Comparison of ENCODE assay signal across 9 cellular contexts in genomic region chr11:46808804-46809431, GRCh38. TPM values are rescaled to one million over a fixed set of nuclear protein-coding genes. Genes with fewer than 3 reads are reported as not detected.
A peak's percentile ranks its signal among the peaks of the same experiment; 100 is the strongest.
DNase-seq lines count a peak whose midpoint lies in the region; ATAC-seq, FAIRE-seq and TF ChIP-seq lines count a peak whose summit lies in the region.
"Had no signal": no experiment of that assay in that cellular context is flagged by ENCODE, and none has a peak within 500 bp of the region (broad histone marks: within the 10 kb centered on the region; RNA-seq: fewer than 3 reads in every experiment).

No MANE protein-coding gene starts in this region.

- peaks cover 52% of the 10 kb centered on the region for H3K36me3 Mint-ChIP-seq in WTC11

- H3K36me3 ChIP-seq in right lobe of liver (peaks cover 0 to 24% (median 10%) of the 10 kb centered on the region in 4 donors), left lung (peaks cover 0 to 64% of the 10 kb centered on the region in 2 donors), esophagus muscularis mucosa (peaks cover 13 to 69% (median 49%) of the 10 kb centered on the region in 4 donors)

- no peak overlapping the region for H3K27ac ChIP-seq in right lobe of liver
- no peak overlapping the region for H3K27ac ChIP-seq in left lung
- H3K27ac ChIP-seq in esophagus muscularis mucosa (replicated peaks in 1 of 4): no peak overlapping the region

- H3K4me1 Mint-ChIP-seq in WTC11: no peaks in the 10 kb centered on the region

- H3K4me1 ChIP-seq in right lobe of liver (no peaks in the 10 kb centered on the region), left lung (no peaks in the 10 kb centered on the region), esophagus muscularis mucosa (no peaks in the 10 kb centered on the region)

- no peaks in the 10 kb centered on the region for H3K27me3 Mint-ChIP-seq in WTC11 (ENCODE audit: low read depth)
- H3K27me3 Mint-ChIP-seq: stimulated activated naive CD8-positive, alpha-beta T cell treated with anti-CD3 and anti-CD28 coated beads, Interleukin-15, Interleukin-2, amounts not matched to agents 100 ng/mL and 50 ng/mL, for 24 hours had no signal

- no peak for DNase-seq in D721Med (ENCODE audit: insufficient read length, low spot score)
- peak; percentile 10 for DNase-seq in HPDE6-E6E7 (ENCODE audit: extremely low spot score)
- no peak for DNase-seq in WTC11 (ENCODE audit: low spot score)
- DNase-seq in right lobe of liver: no peak
- no peak for DNase-seq in left lung
- no peak for DNase-seq in esophagus muscularis mucosa (ENCODE audit: extremely low spot score)

- ATAC-seq in WTC11: no peak
- peak; percentile 38 to 58 (median 46) for ATAC-seq in right lobe of liver
- no peak for ATAC-seq in left lung
- no peak for ATAC-seq in HG02938 (IDR thresholded peaks at IDR 0.05; ENCODE audit: unreplicated experiment)
- no peak for ATAC-seq in HG02588 (IDR thresholded peaks at IDR 0.05; ENCODE audit: unreplicated experiment)

- 59% methylated on average over 3 of the region's 3 CpGs for WGBS in right lobe of liver (ENCODE audit: insufficient coverage, low coverage, low lambda C conversion rate, missing lambda C conversion rate)
- WGBS in esophagus muscularis mucosa: 75% methylated on average over 3 of the region's 3 CpGs

- TF ChIP-seq CTCF in D721Med (IDR thresholded peaks at IDR 0.05; ENCODE audit: insufficient read depth, missing control alignments) (peak; percentile 34), WTC11 (IDR thresholded peaks at IDR 0.05) (no peak), right lobe of liver (IDR thresholded peaks at IDR 0.05) (peak; percentile 13 to 28 (median 23)), left lung (IDR thresholded peaks at IDR 0.05) (no peak), esophagus muscularis mucosa (IDR thresholded peaks at IDR 0.05) (peak in 1 of 3 experiments; percentile 3)

- no peak for TF ChIP-seq EP300 in esophagus muscularis mucosa (IDR thresholded peaks at IDR 0.05)

- TF ChIP-seq POLR2A in right lobe of liver (IDR thresholded peaks at IDR 0.05): no peak
- no peak for TF ChIP-seq POLR2A in esophagus muscularis mucosa (IDR thresholded peaks at IDR 0.05; ENCODE audit: low read depth)

- intact Hi-C loops in right lobe of liver (cut with DNase I): no loop called here
- intact Hi-C loops in left lung (cut with DNase I): no loop called here
- intact Hi-C loops in esophagus muscularis mucosa (cut with DNase I): no loop called here

- H3K9me3 Mint-ChIP-seq in WTC11: no peaks in the 10 kb centered on the region
- H3K9me3 Mint-ChIP-seq: stimulated activated naive CD8-positive, alpha-beta T cell treated with anti-CD3 and anti-CD28 coated beads, Interleukin-15, Interleukin-2, amounts not matched to agents 100 ng/mL and 50 ng/mL, for 24 hours had no signal

- H3K9me3 ChIP-seq in right lobe of liver: no peaks in the 10 kb centered on the region
- H3K9me3 ChIP-seq in left lung: no peaks in the 10 kb centered on the region
- no peaks in the 10 kb centered on the region for H3K9me3 ChIP-seq in esophagus muscularis mucosa

- CTCF ChIA-PET in WTC11 (lab: Charles Lee): no interaction called here

- H3K27me3 ChIP-seq in right lobe of liver: no peaks in the 10 kb centered on the region
- no peaks in the 10 kb centered on the region for H3K27me3 ChIP-seq in left lung
- no peaks in the 10 kb centered on the region for H3K27me3 ChIP-seq in esophagus muscularis mucosa

- POLR2A ChIA-PET in WTC11 (lab: Charles Lee): no interaction called here

- no peak for FAIRE-seq in D721Med (lab: Jason Lieb, UNC)

- H3K27ac Mint-ChIP-seq in WTC11: no peak overlapping the region
- H3K27ac Mint-ChIP-seq: stimulated activated naive CD8-positive, alpha-beta T cell treated with anti-CD3 and anti-CD28 coated beads, Interleukin-15, Interleukin-2, amounts not matched to agents 100 ng/mL and 50 ng/mL, for 24 hours had no signal

- H3K4me3 ChIP-seq in right lobe of liver (no peak overlapping the region), left lung (no peak overlapping the region), esophagus muscularis mucosa (no peak overlapping the region)

- H3K4me3 Mint-ChIP-seq in WTC11: no peak overlapping the region
- H3K4me3 Mint-ChIP-seq: stimulated activated naive CD8-positive, alpha-beta T cell treated with anti-CD3 and anti-CD28 coated beads, Interleukin-15, Interleukin-2, amounts not matched to agents 100 ng/mL and 50 ng/mL, for 24 hours had no signal

TF ChIP-seq in WTC11, 78 proteins besides CTCF, POLR2A, EP300 and RAD21:
- TF ChIP-seq ZNF317 (CRISPR knock-in tag; IDR thresholded peaks at IDR 0.05; ENCODE audit: borderline replicate concordance, low read depth): peak; percentile 67; the same call in 1 of the 2 replicates
- no peak for TF ChIP-seq SP1 (CRISPR knock-in tag; conservative IDR thresholded peaks at IDR 0.05)
- no peak for TF ChIP-seq E2F5 (CRISPR knock-in tag; IDR thresholded peaks at IDR 0.05)

RNA-seq across cellular contexts. Expression of gene CKAP5, which starts 37.2 kb away (rescaled TPM):
- 168 to 174 TPM (median 171 TPM) in 3 replicates for total RNA-seq in WTC11 (2021)
- total RNA-seq in right lobe of liver: 10 to 100 TPM; 12.9 to 30.2 (median 21.2) TPM
- 10 to 100 TPM; 58.8 to 84.1 TPM for total RNA-seq in left lung
- 10 to 100 TPM; 32.4 to 49.2 (median 40.0) TPM for total RNA-seq in esophagus muscularis mucosa

Comparison
In these comparisons a context has a peak if more than half of its experiments do, and no peak if none do; other contexts are left out.
1. CTCF ChIP-seq: peak in D721Med (single experiment) and right lobe of liver (4 of 4); none in WTC11 (single experiment) and left lung (0 of 2).
2. ATAC-seq: peak in right lobe of liver (4 of 4); none in WTC11 (single experiment), left lung (single experiment), HG02938 (single experiment) and HG02588 (single experiment).